In genomic region chr3:129936757-129937156, GRCh38 we compare ENCODE assay signal across 1 cellular context.
TF ChIP-seq lines count a peak whose summit lies in the region.

No MANE protein-coding gene starts in this region.

TF ChIP-seq in HepG2, 621 proteins besides CTCF, POLR2A, EP300 and RAD21 (continued from another document):
- TF ChIP-seq ZNF775 (CRISPR knock-in tag; IDR thresholded peaks at IDR 0.05; ENCODE audit: borderline replicate concordance) = 0 out of 2 replicates have a peak, but pooled peaks have one; percentile 59
- TF ChIP-seq ONECUT2 (CRISPR knock-in tag; IDR thresholded peaks at IDR 0.05) = no peak
- 0 out of 2 replicates have a peak, but pooled peaks have one; percentile 32 for TF ChIP-seq ZNF644 (CRISPR knock-in tag; IDR thresholded peaks at IDR 0.05; ENCODE audit: low read depth)
- TF ChIP-seq ZMYM4 (CRISPR knock-in tag; IDR thresholded peaks at IDR 0.05) = peak; percentile 67
- TF ChIP-seq NPAS2 (CRISPR knock-in tag; IDR thresholded peaks at IDR 0.05; ENCODE audit: borderline replicate concordance) = no peak
- TF ChIP-seq RFX3 (CRISPR knock-in tag; IDR thresholded peaks at IDR 0.05) = no peak
- no peak for TF ChIP-seq LRRFIP1 (CRISPR knock-in tag; conservative IDR thresholded peaks at IDR 0.05)
- 0 out of 2 replicates have a peak, but pooled peaks have one; percentile 62 for TF ChIP-seq DNMT3B (CRISPR knock-in tag; conservative IDR thresholded peaks at IDR 0.05)
- TF ChIP-seq PAX8 (CRISPR knock-in tag; IDR thresholded peaks at IDR 0.05; ENCODE audit: borderline replicate concordance) = no peak
- no peak for TF ChIP-seq ZNF17 (CRISPR knock-in tag; IDR thresholded peaks at IDR 0.05)
- TF ChIP-seq KLF16 (CRISPR knock-in tag; IDR thresholded peaks at IDR 0.05) = peak in 1 of 2 experiments; percentile 67; a peak in 2 of 4 replicates
- TF ChIP-seq ZNF766 (CRISPR knock-in tag; IDR thresholded peaks at IDR 0.05; ENCODE audit: borderline replicate concordance) = 0 out of 2 replicates have a peak, but pooled peaks have one; percentile 24
- TF ChIP-seq ETV6 (CRISPR knock-in tag; conservative IDR thresholded peaks at IDR 0.05) = no peak
- peak; percentile 49; the same call in 1 of the 2 replicates for TF ChIP-seq ZNF44 (CRISPR knock-in tag; IDR thresholded peaks at IDR 0.05)
- TF ChIP-seq ZFP36L1 (CRISPR knock-in tag; IDR thresholded peaks at IDR 0.05) = 0 out of 2 replicates have a peak, but pooled peaks have one; percentile 67
- TF ChIP-seq RBAK (CRISPR knock-in tag; IDR thresholded peaks at IDR 0.05) = no peak
- peak; percentile 40; the same call in 1 of the 2 replicates for TF ChIP-seq SAP130 (CRISPR knock-in tag; IDR thresholded peaks at IDR 0.05; ENCODE audit: low read depth)
- TF ChIP-seq ZBTB49 (CRISPR knock-in tag; IDR thresholded peaks at IDR 0.05; ENCODE audit: borderline replicate concordance) = no peak
- TF ChIP-seq GATAD2A (CRISPR knock-in tag; IDR thresholded peaks at IDR 0.05) = peak; percentile 36; the same call in 1 of the 2 replicates
- TF ChIP-seq FOXM1 (CRISPR knock-in tag; IDR thresholded peaks at IDR 0.05) = no peak
